Comparison of ENCODE assay signal across 15 cellular contexts in genomic region chr18:28794459-28795245, GRCh38.
DNase-seq lines count a peak whose midpoint lies in the region; ATAC-seq and TF ChIP-seq lines count a peak whose summit lies in the region.
"Had no signal": no experiment of that assay in that cellular context is flagged by ENCODE, and none has a peak within 500 bp of the region (broad histone marks: within the 10 kb centered on the region; RNA-seq: fewer than 3 reads in every experiment).

No MANE protein-coding gene starts in this region.

- H3K36me3 Mint-ChIP-seq in endodermal cell (ENCODE audit: low read depth): no peaks in the 10 kb centered on the region

- H3K9ac ChIP-seq in PC-3 (ENCODE audit: low read length) (peak overlapping the region; percentile 56), endodermal cell (ENCODE audit: extremely low read depth, low read length, poor library complexity, severe bottlenecking) (no peak overlapping the region)
- H3K9ac ChIP-seq: BLaER1 treated with 17β-estradiol and CSF1 and Interleukin-3, amounts not matched to agents 10 nM and 100 nM had no signal

- POLR2A ChIA-PET in PC-3 (lab: Charles Lee; ENCODE audit: unreplicated experiment): interaction anchor here (0.7 kb wide), 1 partner anchor 916 kb away, joined by 5 read pairs; no protein-coding TSS in a partner anchor

- H3K79me2 ChIP-seq in PC-3 (ENCODE audit: low read length): no peaks in the 10 kb centered on the region

- peak; percentile 53 for DNase-seq in Daoy (ENCODE audit: low read depth)
- DNase-seq in PC-3: peak; percentile 97
- DNase-seq in endodermal cell: no peak
- DNase-seq in non-pigmented ciliary epithelial cell (ENCODE audit: low read depth): peak; percentile 63
- DNase-seq in SHP77 treated with DMSO at 0.1 percent for 48 hours (lab: John Stamatoyannopoulos, UW): no peak
- DNase-seq in HUDEP-2 (lab: John Stamatoyannopoulos, UW; ENCODE audit: unreplicated experiment in 76 of 76): no peak
- DNase-seq: activated CD4-positive, alpha-beta T cell treated with anti-CD3 and anti-CD28 coated beads, Interleukin-2, amount 50 U/mL, for 1 hour; NCI-H446 treated with DMSO at 0.1 percent for 48 hours; OCI-M1; T-helper 17 cell had no signal

- no peaks in the 10 kb centered on the region for H3K9me3 Mint-ChIP-seq in endodermal cell
- H3K9me3 Mint-ChIP-seq: stimulated activated naive CD8-positive, alpha-beta T cell treated with anti-CD3 and anti-CD28 coated beads, Interleukin-15, Interleukin-2, amounts not matched to agents 100 ng/mL and 50 ng/mL, for 24 hours had no signal

- no peak overlapping the region for H2AFZ ChIP-seq in PC-3 (ENCODE audit: low read length)

- peak; percentile 92 for ATAC-seq in PC-3
- ATAC-seq in HG02798 (IDR thresholded peaks at IDR 0.05; ENCODE audit: poor library complexity, unreplicated experiment): no peak
- no peak for ATAC-seq in HG02763 (IDR thresholded peaks at IDR 0.05; ENCODE audit: unreplicated experiment)
- ATAC-seq: T-helper 17 cell had no signal

- no peaks in the 10 kb centered on the region for H4K20me1 ChIP-seq in PC-3 (ENCODE audit: low read length)
- H4K20me1 ChIP-seq: BLaER1 treated with 17β-estradiol and CSF1 and Interleukin-3, amounts not matched to agents 10 nM and 100 nM had no signal

- peak overlapping the region; percentile 89 for H3K27ac ChIP-seq in PC-3 (ENCODE audit: low read length)
- no peak overlapping the region for H3K27ac ChIP-seq in endodermal cell (ENCODE audit: low read depth, low read length)
- H3K27ac ChIP-seq: BLaER1 treated with 17β-estradiol and CSF1 and Interleukin-3, amounts not matched to agents 10 nM and 100 nM had no signal

- H3K4me2 ChIP-seq in PC-3 (ENCODE audit: low read length): peak overlapping the region; percentile 67
- H3K4me2 ChIP-seq: BLaER1 treated with 17β-estradiol and CSF1 and Interleukin-3, amounts not matched to agents 10 nM and 100 nM had no signal

- no peaks in the 10 kb centered on the region for H3K27me3 ChIP-seq in PC-3 (ENCODE audit: low read length)
- H3K27me3 ChIP-seq in endodermal cell (ENCODE audit: control insufficient read depth, insufficient read depth, low read length, poor library complexity, severe bottlenecking): no peaks in the 10 kb centered on the region
- H3K27me3 ChIP-seq: BLaER1 treated with 17β-estradiol and CSF1 and Interleukin-3, amounts not matched to agents 10 nM and 100 nM had no signal

- H3K9me3 ChIP-seq in PC-3 (ENCODE audit: low read length) (no peaks in the 10 kb centered on the region), endodermal cell (ENCODE audit: control insufficient read depth, low read length) (no peaks in the 10 kb centered on the region)
- H3K9me3 ChIP-seq: BLaER1 treated with 17β-estradiol and CSF1 and Interleukin-3, amounts not matched to agents 10 nM and 100 nM had no signal

- H3K9me2 ChIP-seq in PC-3 (replicated peaks; ENCODE audit: low read length): no peaks in the 10 kb centered on the region

- H3K4me3 ChIP-seq in PC-3 (ENCODE audit: low read length) (peak overlapping the region; percentile 5; the same call in 1 of the 2 replicates), endodermal cell (ENCODE audit: low read length) (peak overlapping the region; percentile 42)
- H3K4me3 ChIP-seq: BLaER1 treated with 17β-estradiol and CSF1 and Interleukin-3, amounts not matched to agents 10 nM and 100 nM had no signal

- intact Hi-C loops in PC-3 (cut with micrococcal nuclease): loop anchor here (2.0 kb wide), 1 partner anchor 40 kb away; no protein-coding TSS in a partner anchor

- peaks cover 8% of the 10 kb centered on the region for H3F3A ChIP-seq in PC-3 (ENCODE audit: low read length, unreplicated experiment)

- no peak for TF ChIP-seq CTCF in PC-3 (conservative IDR thresholded peaks at IDR 0.05; ENCODE audit: low read depth, low read length)
- no peak for TF ChIP-seq CTCF in endodermal cell (conservative IDR thresholded peaks at IDR 0.05)

- no TSS peak for BruUV-seq in PC-3 (replicated peaks; lab: Mats Ljungman, UMichigan)

- H3K27ac Mint-ChIP-seq in endodermal cell: no peak overlapping the region
- H3K27ac Mint-ChIP-seq: activated T-helper 2 cell treated with anti-CD3 and anti-CD28 coated beads, Interferon-gamma antibody, Interleukin-2, Interleukin-4, amounts not matched to agents 10 μg/mL and 5 μg/mL and 100 μg/mL, durations not matched to agents 14 hours and 24 hours and 36 hours; stimulated activated naive CD8-positive, alpha-beta T cell treated with anti-CD3 and anti-CD28 coated beads, Interleukin-15, Interleukin-2, amounts not matched to agents 100 ng/mL and 50 ng/mL, for 24 hours; T-helper 17 cell had no signal

- H3K36me3 ChIP-seq in PC-3 (ENCODE audit: low read depth, low read length): no peaks in the 10 kb centered on the region
- H3K36me3 ChIP-seq in endodermal cell (ENCODE audit: control insufficient read depth, insufficient read depth, low read length): no peaks in the 10 kb centered on the region
- H3K36me3 ChIP-seq: BLaER1 treated with 17β-estradiol and CSF1 and Interleukin-3, amounts not matched to agents 10 nM and 100 nM had no signal

- H3K27me3 Mint-ChIP-seq in endodermal cell (ENCODE audit: insufficient read depth): no peaks in the 10 kb centered on the region
- H3K27me3 Mint-ChIP-seq: stimulated activated naive CD8-positive, alpha-beta T cell treated with anti-CD3 and anti-CD28 coated beads, Interleukin-15, Interleukin-2, amounts not matched to agents 100 ng/mL and 50 ng/mL, for 24 hours; T-helper 17 cell had no signal

- WGBS in endodermal cell (ENCODE audit: insufficient coverage in 1 of 2, insufficient read length in 1 of 2), 2 experiments: 94 to 95% methylated on average over 5 of the region's 5 CpGs

- H3K4me1 ChIP-seq in PC-3 (ENCODE audit: insufficient read depth, low read length): peaks cover 51% of the 10 kb centered on the region
- peaks cover 25% of the 10 kb centered on the region for H3K4me1 ChIP-seq in endodermal cell (ENCODE audit: control insufficient read depth, insufficient read depth, low read length)

- H3K4me1 Mint-ChIP-seq in endodermal cell: peaks cover 33% of the 10 kb centered on the region
- H3K4me1 Mint-ChIP-seq: T-helper 17 cell had no signal

- no peak overlapping the region for H3K4me3 Mint-ChIP-seq in endodermal cell
- H3K4me3 Mint-ChIP-seq: stimulated activated naive CD8-positive, alpha-beta T cell treated with anti-CD3 and anti-CD28 coated beads, Interleukin-15, Interleukin-2, amounts not matched to agents 100 ng/mL and 50 ng/mL, for 24 hours; T-helper 17 cell had no signal

- CTCF ChIA-PET in PC-3 (lab: Charles Lee): interaction anchor here (0.6 kb wide), 1 partner anchor 750 kb away, joined by 3 read pairs; no protein-coding TSS in a partner anchor

Comparison
In these comparisons a context has a peak if more than half of its experiments do, and no peak if none do; other contexts are left out.
1. DNase-seq: peak in Daoy (single experiment), PC-3 (single experiment) and non-pigmented ciliary epithelial cell (single experiment); none in endodermal cell (single experiment), SHP77 treated with DMSO at 0.1 percent for 48 hours (single experiment) and HUDEP-2 (0 of 76).